ENCODE assay signal across 17 cellular contexts in genomic region chr13:65095118-65095517, GRCh38.
"Had no signal": no experiment of that assay in that cellular context is flagged by ENCODE, and none has a peak within 500 bp of the region (broad histone marks: within the 10 kb centered on the region; RNA-seq: fewer than 3 reads in every experiment).

No MANE protein-coding gene starts in this region.

- H3K27ac Mint-ChIP-seq: dendritic cell treated with granulocyte-macrophage colony-stimulating factor and Interleukin-4, amounts not matched to agents 40 ng/mL and 50 ng/mL, for 4 days; naive thymus-derived CD4-positive, alpha-beta T cell had no signal

- H3K36me3 Mint-ChIP-seq: naive thymus-derived CD4-positive, alpha-beta T cell had no signal

- H3K27ac ChIP-seq: gastrocnemius medialis, heart right ventricle, neutrophil, ovary, right atrium auricular region, sigmoid colon, skin epidermis, stomach, thoracic aorta, transverse colon had no signal

- H3K36me3 ChIP-seq: gastrocnemius medialis, heart right ventricle, neutrophil, ovary, right atrium auricular region, sigmoid colon, stomach, thoracic aorta, transverse colon had no signal

- H3K4me1 ChIP-seq: gastrocnemius medialis, heart right ventricle, right atrium auricular region, sigmoid colon, stomach, transverse colon had no signal

- H3K27me3 ChIP-seq: gastrocnemius medialis, heart right ventricle, neutrophil, ovary, right atrium auricular region, sigmoid colon, stomach, transverse colon had no signal

- H3K27me3 Mint-ChIP-seq: dendritic cell treated with granulocyte-macrophage colony-stimulating factor and Interleukin-4, amounts not matched to agents 40 ng/mL and 50 ng/mL, for 4 days; naive thymus-derived CD4-positive, alpha-beta T cell had no signal

- H3K4me1 Mint-ChIP-seq: naive thymus-derived CD4-positive, alpha-beta T cell had no signal

- ATAC-seq: gastrocnemius medialis; heart right ventricle; naive thymus-derived CD4-positive, alpha-beta T cell had no signal

- H3K4me3 Mint-ChIP-seq: dendritic cell treated with granulocyte-macrophage colony-stimulating factor and Interleukin-4, amounts not matched to agents 40 ng/mL and 50 ng/mL, for 4 days; naive thymus-derived CD4-positive, alpha-beta T cell had no signal

- DNase-seq: erythroblast; gastrocnemius medialis; heart right ventricle; hypothalamus; kidney glomerular epithelial cell; naive thymus-derived CD4-positive, alpha-beta T cell; ovary; sigmoid colon; stimulated activated naive CD4-positive, alpha-beta T cell; stomach; substantia nigra; transverse colon had no signal

- H3K9me3 ChIP-seq: gastrocnemius medialis, neutrophil, ovary, right atrium auricular region, sigmoid colon, stomach, thoracic aorta, transverse colon had no signal

- H3K4me3 ChIP-seq: gastrocnemius medialis, heart right ventricle, ovary, right atrium auricular region, sigmoid colon, skin epidermis, stomach, thoracic aorta, transverse colon had no signal
